17 cellular contexts compared by ENCODE assay signal in the genomic region with DNA sequence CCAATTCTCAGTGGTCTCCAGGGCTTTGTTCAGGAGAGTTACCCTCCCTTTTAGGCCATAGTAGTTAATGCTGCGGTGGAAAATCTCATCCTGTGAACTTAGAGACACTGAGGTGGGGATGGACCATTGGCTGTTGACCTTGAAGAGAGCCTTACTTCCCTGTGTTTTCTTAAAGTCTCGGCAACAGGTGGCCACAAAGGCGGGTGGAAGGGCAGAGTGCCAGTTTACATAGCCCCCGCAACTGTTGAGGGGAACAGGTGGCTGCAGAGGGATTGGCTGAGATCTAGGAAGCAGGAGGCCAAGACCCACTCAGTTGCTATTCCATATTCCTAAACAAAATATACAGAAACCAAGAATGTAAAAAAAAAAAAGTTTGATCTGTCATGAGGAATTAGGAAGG.
"Had no signal": no experiment of that assay in that cellular context is flagged by ENCODE, and none has a peak within 500 bp of the region (broad histone marks: within the 10 kb centered on the region; RNA-seq: fewer than 3 reads in every experiment).

No MANE protein-coding gene starts in this region.

- H3K27me3 Mint-ChIP-seq: activated CD8-positive, alpha-beta memory T cell treated with anti-CD3 and anti-CD28 coated beads, Interleukin-2, amount 10 ng/mL, durations not matched to agents 7 days and 5 days; natural killer cell treated with Interleukin-12 subunit alpha and Interleukin-12 subunit beta and Interleukin-15 and Interleukin-18, amount 100 ng/mL, for 72 hours; type B pancreatic cell had no signal

- H3K36me3 ChIP-seq: brain microvascular endothelial cell, sigmoid colon had no signal

- H3K4me3 Mint-ChIP-seq: activated CD8-positive, alpha-beta memory T cell treated with anti-CD3 and anti-CD28 coated beads, Interleukin-2, amount 10 ng/mL, durations not matched to agents 7 days and 5 days; activated T-cell treated with anti-CD3 and anti-CD28 coated beads, Interleukin-2, amount 50 U/mL, for 4 hours; endodermal cell; immature natural killer cell; natural killer cell treated with Interleukin-12 subunit alpha and Interleukin-12 subunit beta and Interleukin-15 and Interleukin-18, amount 100 ng/mL, for 72 hours; type B pancreatic cell had no signal

- H3K36me3 Mint-ChIP-seq: immature natural killer cell; natural killer cell treated with Interleukin-12 subunit alpha and Interleukin-12 subunit beta and Interleukin-15 and Interleukin-18, amount 100 ng/mL, for 72 hours; type B pancreatic cell had no signal

- H3K27ac ChIP-seq: brain microvascular endothelial cell, sigmoid colon had no signal

- H3K27me3 ChIP-seq: brain microvascular endothelial cell, sigmoid colon had no signal

- DNase-seq: activated CD4-positive, alpha-beta T cell treated with anti-CD3 and anti-CD28 coated beads, Interleukin-2, amount 50 U/mL, for 48 hours; activated CD4-positive, CD25-positive, alpha-beta regulatory T cell treated with anti-CD3 and anti-CD28 coated beads, Interleukin-2, amount 50 U/mL, for 72 hours; activated CD8-positive, alpha-beta memory T cell treated with anti-CD3 and anti-CD28 coated beads, Interleukin-2, amount 10 ng/mL, durations not matched to agents 7 days and 5 days; activated effector memory CD4-positive, alpha-beta T cell treated with anti-CD3 and anti-CD28 coated beads, Interleukin-2, amount 50 U/mL, for 16 hours; activated T-cell treated with anti-CD3 and anti-CD28 coated beads, Interleukin-2, amount 50 U/mL, for 4 hours; amniotic stem cell; brain microvascular endothelial cell; endodermal cell; immature natural killer cell; occipital lobe; sigmoid colon; stimulated activated CD4-positive, alpha-beta T cell treated with anti-CD3 and anti-CD28 coated beads, Interleukin-2, amount 100 ng/mL, for 48 hours; stimulated activated naive CD4-positive, alpha-beta T cell treated with Interleukin-2 at 50 U/mL for 16 hours had no signal

- H3K9me3 Mint-ChIP-seq: activated T-cell treated with anti-CD3 and anti-CD28 coated beads, Interleukin-2, amount 50 U/mL, for 4 hours; immature natural killer cell; natural killer cell treated with Interleukin-12 subunit alpha and Interleukin-12 subunit beta and Interleukin-15 and Interleukin-18, amount 100 ng/mL, for 72 hours; type B pancreatic cell had no signal

- H3K4me3 ChIP-seq: lung, sigmoid colon had no signal

- ATAC-seq: activated CD8-positive, alpha-beta memory T cell treated with anti-CD3 and anti-CD28 coated beads, Interleukin-2, amount 10 ng/mL, durations not matched to agents 7 days and 5 days; activated naive CD4-positive, alpha-beta T cell treated with anti-CD3 and anti-CD28 coated beads, Interleukin-2, amount 50 U/mL, for 72 hours; activated T-cell treated with anti-CD3 and anti-CD28 coated beads, Interleukin-2, amount 50 U/mL, for 4 hours; natural killer cell treated with Interleukin-12 subunit alpha and Interleukin-12 subunit beta and Interleukin-15 and Interleukin-18, amount 100 ng/mL, for 72 hours had no signal

- H3K9me3 ChIP-seq: sigmoid colon had no signal

- H3K27ac Mint-ChIP-seq: activated CD8-positive, alpha-beta memory T cell treated with anti-CD3 and anti-CD28 coated beads, Interleukin-2, amount 10 ng/mL, durations not matched to agents 7 days and 5 days; activated naive CD4-positive, alpha-beta T cell treated with anti-CD3 and anti-CD28 coated beads, Interleukin-2, amount 50 U/mL, for 72 hours; endodermal cell; immature natural killer cell; natural killer cell treated with Interleukin-12 subunit alpha and Interleukin-12 subunit beta and Interleukin-15 and Interleukin-18, amount 100 ng/mL, for 72 hours; type B pancreatic cell had no signal
